Comparison of ENCODE assay signal across 23 cellular contexts in the genomic region with DNA sequence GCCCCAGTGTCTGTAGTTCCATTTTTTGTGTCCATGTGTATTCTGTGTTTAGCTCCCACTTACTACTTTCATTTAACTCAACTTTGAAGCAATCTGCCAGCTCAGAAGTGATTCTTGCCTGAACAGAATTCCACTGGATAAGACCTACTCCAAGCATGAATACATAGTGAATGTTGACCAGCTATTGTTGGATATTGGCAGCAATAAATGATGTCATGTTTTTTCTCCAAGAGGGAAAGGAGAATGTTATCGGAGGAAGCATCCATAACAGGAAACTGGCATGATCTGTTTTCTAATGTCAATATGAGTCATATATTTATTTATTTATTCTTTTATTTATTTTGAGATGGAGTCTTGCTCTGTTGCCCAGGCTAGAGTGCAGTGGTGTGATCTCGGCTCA. TPM values are rescaled to one million over a fixed set of nuclear protein-coding genes. Genes with fewer than 3 reads are reported as not detected.
DNase-seq lines count a peak whose midpoint lies in the region; ATAC-seq, FAIRE-seq and TF ChIP-seq lines count a peak whose summit lies in the region.
"Had no signal": no experiment of that assay in that cellular context is flagged by ENCODE, and none has a peak within 500 bp of the region (broad histone marks: within the 10 kb centered on the region; RNA-seq: fewer than 3 reads in every experiment).

No MANE protein-coding gene starts in this region.

- POLR2A ChIA-PET in endothelial cell of umbilical vein (lab: Charles Lee): no interaction called here

- TF ChIP-seq CTCF in LNCaP clone FGC (IDR thresholded peaks at IDR 0.05; ENCODE audit: control insufficient read depth, extremely low read depth, insufficient read depth) (no peak), endothelial cell of umbilical vein (IDR thresholded peaks at IDR 0.05; ENCODE audit: extremely low read depth in 1 of 2, insufficient read depth in 1 of 2, low read depth in 1 of 2, low read length in 2 of 2) (no peak)

- H3K79me2 ChIP-seq in endothelial cell of umbilical vein (ENCODE audit: control insufficient read depth, insufficient read depth, low read length): no peaks in the 10 kb centered on the region

- intact Hi-C loops in endothelial cell of umbilical vein (cut with micrococcal nuclease): loop anchor here (5.0 kb wide), 1 partner anchor 1007 kb away; no protein-coding TSS in a partner anchor

- H3K36me3 ChIP-seq in endothelial cell of umbilical vein (ENCODE audit: control insufficient read depth in 2 of 2, extremely low read depth in 1 of 2, insufficient read depth in 2 of 2, low read length in 2 of 2) (no peaks in the 10 kb centered on the region), small intestine (ENCODE audit: control insufficient read depth in 2 of 2, insufficient read depth in 2 of 2, low read length in 2 of 2) (no peaks in the 10 kb centered on the region)
- H3K36me3 ChIP-seq: BE2C, BLaER1 had no signal

- H3K4me1 ChIP-seq in endothelial cell of umbilical vein (ENCODE audit: control insufficient read depth, extremely low read depth, insufficient read depth, low read length): peaks cover 3% of the 10 kb centered on the region
- H3K4me1 ChIP-seq in small intestine (ENCODE audit: control insufficient read depth in 2 of 2, insufficient read depth in 1 of 2, low read depth in 1 of 2, low read length in 1 of 2): peaks cover 0 to 7% of the 10 kb centered on the region in 2 donors
- H3K4me1 ChIP-seq: A549, BE2C, BLaER1, Caco-2 had no signal

- TF ChIP-seq POLR2A in endothelial cell of umbilical vein (IDR thresholded peaks at IDR 0.05; ENCODE audit: low read depth, low read length): no peak

- H4K20me1 ChIP-seq in endothelial cell of umbilical vein (replicated peaks; ENCODE audit: control insufficient read depth, extremely low read depth, insufficient read depth, low read length): no peaks in the 10 kb centered on the region
- H4K20me1 ChIP-seq: BLaER1 had no signal

- no peak for ATAC-seq in GM19467 (IDR thresholded peaks at IDR 0.05; ENCODE audit: unreplicated experiment)
- ATAC-seq: A549 had no signal

- WGBS in small intestine, 3 donors: 50 to 70% (median 69%) methylated on average over 2 of the region's 2 CpGs

- FAIRE-seq in endothelial cell of umbilical vein (lab: Jason Lieb, UNC): no peak
- no peak for FAIRE-seq in small intestine (lab: Jason Lieb, UNC)
- FAIRE-seq: A549, D721Med, G401.6, GM12891, GM19239 had no signal

- H3K4me2 ChIP-seq in endothelial cell of umbilical vein (ENCODE audit: insufficient read depth, low read length): no peak overlapping the region
- H3K4me2 ChIP-seq: A549, BLaER1 had no signal

- no peaks in the 10 kb centered on the region for H3K9me3 ChIP-seq in endothelial cell of umbilical vein (replicated peaks; ENCODE audit: control insufficient read depth, insufficient read depth, low read length)
- no peaks in the 10 kb centered on the region for H3K9me3 ChIP-seq in small intestine (ENCODE audit: control insufficient read depth, low read depth)
- H3K9me3 ChIP-seq: BE2C, Caco-2 had no signal

- no peaks in the 10 kb centered on the region for H3K9me1 ChIP-seq in endothelial cell of umbilical vein (replicated peaks; ENCODE audit: control insufficient read depth, extremely low read depth, insufficient read depth, low read length)

- DNase-seq in DMS53 (lab: John Stamatoyannopoulos, UW) (peak; percentile 80), LNCaP clone FGC (ENCODE audit: low read depth) (peak; percentile 28), endothelial cell of umbilical vein (ENCODE audit: low read depth, low spot score) (peak; percentile 13), small intestine (peak; percentile 67), SW480 (ENCODE audit: low spot score) (no peak), NCI-H446 (lab: John Stamatoyannopoulos, UW) (no peak)
- DNase-seq: BE2C; C1 segment of cervical spinal cord; Caco-2; Calu3; CD4-positive, alpha-beta memory T cell; CD4-positive, CD25-positive, alpha-beta regulatory T cell; CD8-positive, alpha-beta memory T cell; DMS79 treated with DMSO at 0.1 percent for 48 hours; GF-D8 had no signal

- no peak overlapping the region for H3K9ac ChIP-seq in endothelial cell of umbilical vein (replicated peaks; ENCODE audit: extremely low read depth, insufficient read depth, low read length)
- H3K9ac ChIP-seq: BLaER1 had no signal

- H3K27ac ChIP-seq in endothelial cell of umbilical vein (ENCODE audit: insufficient read depth, low read depth, low read length) (no peak overlapping the region), small intestine (ENCODE audit: low read depth in 1 of 2, low read length in 1 of 2) (peak overlapping the region; percentile 8 to 65)
- H3K27ac ChIP-seq: 22Rv1, A549, BLaER1 had no signal

- H3K4me3 ChIP-seq in LNCaP clone FGC (ENCODE audit: low read depth, low read length) (no peak overlapping the region), endothelial cell of umbilical vein (replicated peaks in 1 of 3; ENCODE audit: insufficient read depth in 1 of 3, low read depth in 1 of 3, low read length in 3 of 3) (no peak overlapping the region), small intestine (ENCODE audit: low read depth in 1 of 2, low read length in 2 of 2) (no peak overlapping the region)
- H3K4me3 ChIP-seq: A549, BLaER1 had no signal

- H2AFZ ChIP-seq in endothelial cell of umbilical vein (ENCODE audit: low read depth, low read length): no peak overlapping the region

- dilution Hi-C loops in endothelial cell of umbilical vein (cut with MboI; ENCODE audit: extremely low pct_ligation_motif_present, low sequenced_read_pairs): no loop called here

- CTCF ChIA-PET in endothelial cell of umbilical vein (lab: Charles Lee): interaction anchor here (1.2 kb wide), 2 partner anchors 93 to 424 kb away, joined by 3 read pairs; no protein-coding TSS in a partner anchor

- H3K27me3 ChIP-seq in endothelial cell of umbilical vein (ENCODE audit: control insufficient read depth in 2 of 2, insufficient read depth in 2 of 2, low read length in 2 of 2) (peaks cover 0 to 5% of the 10 kb centered on the region in 2 experiments), small intestine (ENCODE audit: control insufficient read depth in 2 of 2, insufficient read depth in 2 of 2, low read length in 2 of 2) (no peaks in the 10 kb centered on the region)
- H3K27me3 ChIP-seq: BE2C, BLaER1 had no signal

- BruUV-seq in endothelial cell of umbilical vein (replicated peaks; lab: Mats Ljungman, UMichigan): no TSS peak

TF ChIP-seq in endothelial cell of umbilical vein, 7 proteins besides CTCF, POLR2A, EP300 and RAD21:
- TF ChIP-seq POLR2AphosphoS5 (IDR thresholded peaks at IDR 0.05; ENCODE audit: insufficient read depth, low read depth, low read length): no peak
- TF ChIP-seq JUN (IDR thresholded peaks at IDR 0.05; ENCODE audit: borderline replicate concordance, insufficient read depth, insufficient read length, low read depth): peak; percentile 33
- TF ChIP-seq EZH2 (IDR thresholded peaks at IDR 0.05; ENCODE audit: borderline replicate concordance, low read depth, low read length, severe bottlenecking): no peak

RNA-seq across cellular contexts. Expression of a gene that starts 36.8 kb away (rescaled TPM):
- total RNA-seq in endothelial cell of umbilical vein: 30.1 and 34.1 TPM in 2 replicates
- 23.1 and 25.0 TPM in 2 replicates for polyA plus RNA-seq in endothelial cell of umbilical vein
- polyA plus RNA-seq in endothelial cell of umbilical vein (2011; cell fraction: cytosol; rRNA removed): 27.9 and 28.1 TPM in 2 replicates
- polyA plus RNA-seq in endothelial cell of umbilical vein (2011; cell fraction: nucleus; rRNA removed): 51.4 and 55.7 TPM in 2 replicates
- 16.2 and 24.5 TPM in 2 replicates for polyA plus RNA-seq in endothelial cell of umbilical vein (2012)
- polyA minus RNA-seq in endothelial cell of umbilical vein: 93.2 and 97.5 TPM in 2 replicates
- polyA minus RNA-seq in endothelial cell of umbilical vein (2011; cell fraction: cytosol; rRNA and poly(A)+ RNA removed): 19.5 TPM
- polyA minus RNA-seq in endothelial cell of umbilical vein (2011; cell fraction: nucleus; rRNA and poly(A)+ RNA removed): 73.7 and 129 TPM in 2 replicates
- polyA plus RNA-seq in small intestine: 10 to 100 TPM; 18.1 to 40.7 (median 25.9) TPM

RNA-seq across cellular contexts. Expression of a gene that starts 38.9 kb away (rescaled TPM):
- 0.92 and 1.3 TPM in 2 replicates for total RNA-seq in endothelial cell of umbilical vein
- polyA plus RNA-seq in endothelial cell of umbilical vein: 0.40 and 0.73 TPM in 2 replicates
- polyA plus RNA-seq in endothelial cell of umbilical vein (2011; cell fraction: cytosol; rRNA removed): 0.39 and 0.48 TPM in 2 replicates
- 0.34 and 0.43 TPM in 2 replicates for polyA plus RNA-seq in endothelial cell of umbilical vein (2011; cell fraction: nucleus; rRNA removed)
- 0.08 and 0.21 TPM in 2 replicates for polyA plus RNA-seq in endothelial cell of umbilical vein (2012)
- 0.19 and 0.49 TPM in 2 replicates for polyA minus RNA-seq in endothelial cell of umbilical vein
- polyA minus RNA-seq in endothelial cell of umbilical vein (2011; cell fraction: cytosol; rRNA and poly(A)+ RNA removed): 5.7 TPM
- polyA minus RNA-seq in endothelial cell of umbilical vein (2011; cell fraction: nucleus; rRNA and poly(A)+ RNA removed): 0.29 and 0.87 TPM in 2 replicates
- polyA plus RNA-seq in small intestine: 10 to 100 TPM in 2 of 3 donors, 1 to 10 TPM in 1; 8.6 to 21.5 (median 11.6) TPM

Comparison
In these comparisons a context has a peak if more than half of its experiments do, and no peak if none do; other contexts are left out.
1. DNase-seq: peak in DMS53 (single experiment), LNCaP clone FGC (single experiment), endothelial cell of umbilical vein (single experiment) and small intestine (single experiment); none in SW480 (single experiment) and NCI-H446 (0 of 2).